Comparison of ENCODE assay signal across 1 cellular context in genomic region chr11:68454767-68455166, GRCh38.
TF ChIP-seq lines count a peak whose summit lies in the region.

No MANE protein-coding gene starts in this region.

TF ChIP-seq in HepG2, 621 proteins besides CTCF, POLR2A, EP300 and RAD21:
- TF ChIP-seq ZNF562 (CRISPR knock-in tag; IDR thresholded peaks at IDR 0.05; ENCODE audit: borderline replicate concordance): no peak
- TF ChIP-seq SRF (IDR thresholded peaks at IDR 0.05; ENCODE audit: low read depth, low read length): no peak
- TF ChIP-seq, protein P1, sequence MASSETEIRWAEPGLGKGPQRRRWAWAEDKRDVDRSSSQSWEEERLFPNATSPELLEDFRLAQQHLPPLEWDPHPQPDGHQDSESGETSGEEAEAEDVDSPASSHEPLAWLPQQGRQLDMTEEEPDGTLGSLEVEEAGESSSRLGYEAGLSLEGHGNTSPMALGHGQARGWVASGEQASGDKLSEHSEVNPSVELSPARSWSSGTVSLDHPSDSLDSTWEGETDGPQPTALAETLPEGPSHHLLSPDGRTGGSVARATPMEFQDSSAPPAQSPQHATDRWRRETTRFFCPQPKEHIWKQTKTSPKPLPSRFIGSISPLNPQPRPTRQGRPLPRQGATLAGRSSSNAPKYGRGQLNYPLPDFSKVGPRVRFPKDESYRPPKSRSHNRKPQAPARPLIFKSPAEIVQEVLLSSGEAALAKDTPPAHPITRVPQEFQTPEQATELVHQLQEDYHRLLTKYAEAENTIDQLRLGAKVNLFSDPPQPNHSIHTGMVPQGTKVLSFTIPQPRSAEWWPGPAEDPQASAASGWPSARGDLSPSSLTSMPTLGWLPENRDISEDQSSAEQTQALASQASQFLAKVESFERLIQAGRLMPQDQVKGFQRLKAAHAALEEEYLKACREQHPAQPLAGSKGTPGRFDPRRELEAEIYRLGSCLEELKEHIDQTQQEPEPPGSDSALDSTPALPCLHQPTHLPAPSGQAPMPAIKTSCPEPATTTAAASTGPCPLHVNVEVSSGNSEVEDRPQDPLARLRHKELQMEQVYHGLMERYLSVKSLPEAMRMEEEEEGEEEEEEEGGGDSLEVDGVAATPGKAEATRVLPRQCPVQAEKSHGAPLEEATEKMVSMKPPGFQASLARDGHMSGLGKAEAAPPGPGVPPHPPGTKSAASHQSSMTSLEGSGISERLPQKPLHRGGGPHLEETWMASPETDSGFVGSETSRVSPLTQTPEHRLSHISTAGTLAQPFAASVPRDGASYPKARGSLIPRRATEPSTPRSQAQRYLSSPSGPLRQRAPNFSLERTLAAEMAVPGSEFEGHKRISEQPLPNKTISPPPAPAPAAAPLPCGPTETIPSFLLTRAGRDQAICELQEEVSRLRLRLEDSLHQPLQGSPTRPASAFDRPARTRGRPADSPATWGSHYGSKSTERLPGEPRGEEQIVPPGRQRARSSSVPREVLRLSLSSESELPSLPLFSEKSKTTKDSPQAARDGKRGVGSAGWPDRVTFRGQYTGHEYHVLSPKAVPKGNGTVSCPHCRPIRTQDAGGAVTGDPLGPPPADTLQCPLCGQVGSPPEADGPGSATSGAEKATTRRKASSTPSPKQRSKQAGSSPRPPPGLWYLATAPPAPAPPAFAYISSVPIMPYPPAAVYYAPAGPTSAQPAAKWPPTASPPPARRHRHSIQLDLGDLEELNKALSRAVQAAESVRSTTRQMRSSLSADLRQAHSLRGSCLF (CRISPR knock-in tag; IDR thresholded peaks at IDR 0.05; ENCODE audit: borderline replicate concordance): no peak
- TF ChIP-seq ZNF563 (CRISPR knock-in tag; IDR thresholded peaks at IDR 0.05): no peak
- TF ChIP-seq ZNF577 (CRISPR knock-in tag; IDR thresholded peaks at IDR 0.05; ENCODE audit: borderline replicate concordance, low read depth): no peak
- no peak for TF ChIP-seq GATAD1 (CRISPR knock-in tag; IDR thresholded peaks at IDR 0.05)
- no peak for TF ChIP-seq ZNF280D (CRISPR knock-in tag; IDR thresholded peaks at IDR 0.05)
- TF ChIP-seq ZNF501 (CRISPR knock-in tag; IDR thresholded peaks at IDR 0.05): no peak
- no peak for TF ChIP-seq HDAC2 (CRISPR knock-in tag; IDR thresholded peaks at IDR 0.05)
- no peak for TF ChIP-seq POLR2G (IDR thresholded peaks at IDR 0.05; ENCODE audit: low read depth, low read length)
- no peak for TF ChIP-seq ZNF432 (CRISPR knock-in tag; IDR thresholded peaks at IDR 0.05; ENCODE audit: borderline replicate concordance)
- TF ChIP-seq CHCHD3 (CRISPR knock-in tag; IDR thresholded peaks at IDR 0.05): no peak
